ENCODE assay signal across 8 cellular contexts in genomic region chr20:33291830-33292355, GRCh38. TPM values are rescaled to one million over a fixed set of nuclear protein-coding genes. Genes with fewer than 3 reads are reported as not detected.
DNase-seq lines count a peak whose midpoint lies in the region; ATAC-seq lines count a peak whose summit lies in the region.

No MANE protein-coding gene starts in this region.

- H3K9me3 Mint-ChIP-seq in CD8-positive, alpha-beta memory T cell: no peaks in the 10 kb centered on the region

- peak overlapping the region in 2 of 8 donors; percentile 64 to 78 for H3K27ac Mint-ChIP-seq in CD8-positive, alpha-beta memory T cell

- no peaks in the 10 kb centered on the region for H3K27me3 ChIP-seq in CD8-positive, alpha-beta memory T cell (ENCODE audit: insufficient read depth, low read length, poor library complexity, severe bottlenecking)

- no peaks in the 10 kb centered on the region for H3K4me1 Mint-ChIP-seq in CD8-positive, alpha-beta memory T cell

- CTCF ChIA-PET in CD8-positive, alpha-beta memory T cell (lab: Charles Lee): interaction anchor here (0.8 to 0.9 kb wide), 2 partner anchors 13 to 389 kb away, joined by 3 read pairs; no protein-coding TSS in a partner anchor

- ATAC-seq in HG02571 (IDR thresholded peaks at IDR 0.05; ENCODE audit: unreplicated experiment) (no peak), HG02981 (IDR thresholded peaks at IDR 0.05; ENCODE audit: unreplicated experiment) (no peak)

- DNase-seq in CD8-positive, alpha-beta memory T cell: peak; percentile 39 to 76 (median 52)
- DNase-seq in HT-29 (ENCODE audit: low spot score) (peak; percentile 78), SW480 (ENCODE audit: low spot score) (peak; percentile 38), iPS-NIHi11 (ENCODE audit: low spot score) (peak; percentile 86)
- DNase-seq in activated naive CD8-positive, alpha-beta T cell treated with anti-CD3 and anti-CD28 coated beads, Interleukin-2, amount 50 U/mL, for 16 hours (ENCODE audit: low read depth, low spot score): peak; percentile 25
- peak; percentile 62 for DNase-seq in stimulated activated CD4-positive, alpha-beta T cell treated with anti-CD3 and anti-CD28 coated beads, Interleukin-1b, Interleukin-23, amount 100 ng/mL, for 48 hours

- H3K4me1 ChIP-seq in CD8-positive, alpha-beta memory T cell (ENCODE audit: insufficient read depth, low read length): no peaks in the 10 kb centered on the region

- H3K27ac ChIP-seq in CD8-positive, alpha-beta memory T cell (ENCODE audit: low read depth, low read length): no peak overlapping the region

- H3K4me3 ChIP-seq in CD8-positive, alpha-beta memory T cell (ENCODE audit: low read length): no peak overlapping the region

- peaks cover 5 to 31% of the 10 kb centered on the region in 2 donors for H3K27me3 Mint-ChIP-seq in CD8-positive, alpha-beta memory T cell

- H3K36me3 ChIP-seq in CD8-positive, alpha-beta memory T cell (ENCODE audit: insufficient read depth, low read length): no peaks in the 10 kb centered on the region

- POLR2A ChIA-PET in CD8-positive, alpha-beta memory T cell (lab: Charles Lee): no interaction called here

- no peaks in the 10 kb centered on the region for H3K36me3 Mint-ChIP-seq in CD8-positive, alpha-beta memory T cell

- H3K9me3 ChIP-seq in CD8-positive, alpha-beta memory T cell (ENCODE audit: low read length): no peaks in the 10 kb centered on the region

- peak overlapping the region in 1 of 7 donors; percentile 37 for H3K4me3 Mint-ChIP-seq in CD8-positive, alpha-beta memory T cell

RNA-seq across cellular contexts. Expression of gene BPIFB1, which starts 8.9 kb away (rescaled TPM):
- total RNA-seq in CD8-positive, alpha-beta memory T cell: not detected
- polyA plus RNA-seq in CD8-positive, alpha-beta memory T cell: not detected
- not detected in 2 replicates for total RNA-seq in HT-29 (2014; rRNA removed; shearing (Covaris generic))

RNA-seq across cellular contexts. Expression of gene BPIFA1, which starts 56.1 kb away (rescaled TPM):
- total RNA-seq in CD8-positive, alpha-beta memory T cell: not detected
- not detected for polyA plus RNA-seq in CD8-positive, alpha-beta memory T cell
- not detected in 2 replicates for total RNA-seq in HT-29 (2014; rRNA removed; shearing (Covaris generic))

Comparison
In these comparisons a context has a peak if more than half of its experiments do, and no peak if none do; other contexts are left out.
1. DNase-seq: peak in every context shown above with its lines; median percentile 86 in iPS-NIHi11; 78 in HT-29; 62 in stimulated activated CD4-positive, alpha-beta T cell treated with anti-CD3 and anti-CD28 coated beads, Interleukin-1b, Interleukin-23, amount 100 ng/mL, for 48 hours; 52 in CD8-positive, alpha-beta memory T cell; 38 in SW480; 25 in activated naive CD8-positive, alpha-beta T cell treated with anti-CD3 and anti-CD28 coated beads, Interleukin-2, amount 50 U/mL, for 16 hours.